1 cellular context compared by ENCODE assay signal in genomic region chr1:46340404-46341221, GRCh38.
TF ChIP-seq lines count a peak whose summit lies in the region.

Gene NSUN4, plus strand, starts transcription at chr1:46340807. Its CDS starts 20 bp downstream, at chr1:46340827.

TF ChIP-seq in GM12878, 131 proteins besides CTCF, POLR2A, EP300 and RAD21 (continued from another document and continues in another):
- TF ChIP-seq, protein P1, sequence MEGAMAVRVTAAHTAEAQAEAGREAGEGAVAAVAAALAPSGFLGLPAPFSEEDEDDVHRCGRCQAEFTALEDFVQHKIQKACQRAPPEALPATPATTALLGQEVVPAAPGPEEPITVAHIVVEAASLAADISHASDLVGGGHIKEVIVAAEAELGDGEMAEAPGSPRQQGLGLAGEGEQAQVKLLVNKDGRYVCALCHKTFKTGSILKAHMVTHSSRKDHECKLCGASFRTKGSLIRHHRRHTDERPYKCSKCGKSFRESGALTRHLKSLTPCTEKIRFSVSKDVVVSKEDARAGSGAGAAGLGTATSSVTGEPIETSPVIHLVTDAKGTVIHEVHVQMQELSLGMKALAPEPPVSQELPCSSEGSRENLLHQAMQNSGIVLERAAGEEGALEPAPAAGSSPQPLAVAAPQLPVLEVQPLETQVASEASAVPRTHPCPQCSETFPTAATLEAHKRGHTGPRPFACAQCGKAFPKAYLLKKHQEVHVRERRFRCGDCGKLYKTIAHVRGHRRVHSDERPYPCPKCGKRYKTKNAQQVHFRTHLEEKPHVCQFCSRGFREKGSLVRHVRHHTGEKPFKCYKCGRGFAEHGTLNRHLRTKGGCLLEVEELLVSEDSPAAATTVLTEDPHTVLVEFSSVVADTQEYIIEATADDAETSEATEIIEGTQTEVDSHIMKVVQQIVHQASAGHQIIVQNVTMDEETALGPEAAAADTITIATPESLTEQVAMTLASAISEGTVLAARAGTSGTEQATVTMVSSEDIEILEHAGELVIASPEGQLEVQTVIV (IDR thresholded peaks at IDR 0.05; ENCODE audit: borderline replicate concordance, partially characterized antibody): no peak
- TF ChIP-seq MTA3 (IDR thresholded peaks at IDR 0.05; ENCODE audit: borderline replicate concordance, low read length): no peak; the same call in 1 of the 2 replicates
- 0 out of 2 replicates have a peak, but pooled peaks have one; percentile 19 for TF ChIP-seq TCF3 (IDR thresholded peaks at IDR 0.05; ENCODE audit: borderline replicate concordance, insufficient read depth, low read depth, low read length)
- no peak for TF ChIP-seq SUZ12 (IDR thresholded peaks at IDR 0.05; ENCODE audit: unreplicated experiment)
- TF ChIP-seq PBX3 (IDR thresholded peaks at IDR 0.05; ENCODE audit: insufficient replicate concordance, low read depth, low read length): no peak
- TF ChIP-seq HDGF (IDR thresholded peaks at IDR 0.05): no peak
- no peak for TF ChIP-seq NR2C1 (IDR thresholded peaks at IDR 0.05)
- no peak for TF ChIP-seq TARDBP (IDR thresholded peaks at IDR 0.05; ENCODE audit: borderline replicate concordance)
- TF ChIP-seq HDAC2 (IDR thresholded peaks at IDR 0.05): no peak
- no peak for TF ChIP-seq HDAC6 (IDR thresholded peaks at IDR 0.05; ENCODE audit: unreplicated experiment)
- TF ChIP-seq ZZZ3 (IDR thresholded peaks at IDR 0.05; ENCODE audit: control insufficient read depth, insufficient read length, low read depth): no peak
- TF ChIP-seq, protein P2, sequence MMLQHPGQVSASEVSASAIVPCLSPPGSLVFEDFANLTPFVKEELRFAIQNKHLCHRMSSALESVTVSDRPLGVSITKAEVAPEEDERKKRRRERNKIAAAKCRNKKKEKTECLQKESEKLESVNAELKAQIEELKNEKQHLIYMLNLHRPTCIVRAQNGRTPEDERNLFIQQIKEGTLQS (IDR thresholded peaks at IDR 0.05; ENCODE audit: borderline replicate concordance, extremely low read depth, low read depth, low read length): no peak
- no peak for TF ChIP-seq RCOR1 (conservative IDR thresholded peaks at IDR 0.05; ENCODE audit: low read depth, low read length)
- TF ChIP-seq ZNF274 (IDR thresholded peaks at IDR 0.05; ENCODE audit: insufficient read depth, insufficient read length): no peak
- TF ChIP-seq ESRRA (IDR thresholded peaks at IDR 0.05; ENCODE audit: low read length): no peak
- TF ChIP-seq PAX8 (IDR thresholded peaks at IDR 0.05): no peak
- no peak for TF ChIP-seq RBBP5 (conservative IDR thresholded peaks at IDR 0.05)
- TF ChIP-seq ZBTB4 (CRISPR knock-in tag; IDR thresholded peaks at IDR 0.05): no peak
- TF ChIP-seq TAF1 (IDR thresholded peaks at IDR 0.05; ENCODE audit: borderline replicate concordance, low read depth, low read length): peak; percentile 96
- peak; percentile 77; the same call in 1 of the 2 replicates for TF ChIP-seq ELK1 (IDR thresholded peaks at IDR 0.05; ENCODE audit: low read depth, low read length)
- no peak for TF ChIP-seq IRF5 (IDR thresholded peaks at IDR 0.05; ENCODE audit: borderline replicate concordance)
- TF ChIP-seq MXI1 (IDR thresholded peaks at IDR 0.05; ENCODE audit: low read depth, low read length): peak; percentile 87
- no peak for TF ChIP-seq SMAD1 (IDR thresholded peaks at IDR 0.05; ENCODE audit: low read depth, partially characterized antibody)
- peak; percentile 53; the same call in 1 of the 2 replicates for TF ChIP-seq LARP7 (IDR thresholded peaks at IDR 0.05)
- TF ChIP-seq RELB (IDR thresholded peaks at IDR 0.05; ENCODE audit: low read depth): peak; percentile 93
- 0 out of 2 replicates have a peak, but pooled peaks have one; percentile 14 for TF ChIP-seq FOXM1 (IDR thresholded peaks at IDR 0.05; ENCODE audit: low read depth, low read length)
- TF ChIP-seq, protein P3, sequence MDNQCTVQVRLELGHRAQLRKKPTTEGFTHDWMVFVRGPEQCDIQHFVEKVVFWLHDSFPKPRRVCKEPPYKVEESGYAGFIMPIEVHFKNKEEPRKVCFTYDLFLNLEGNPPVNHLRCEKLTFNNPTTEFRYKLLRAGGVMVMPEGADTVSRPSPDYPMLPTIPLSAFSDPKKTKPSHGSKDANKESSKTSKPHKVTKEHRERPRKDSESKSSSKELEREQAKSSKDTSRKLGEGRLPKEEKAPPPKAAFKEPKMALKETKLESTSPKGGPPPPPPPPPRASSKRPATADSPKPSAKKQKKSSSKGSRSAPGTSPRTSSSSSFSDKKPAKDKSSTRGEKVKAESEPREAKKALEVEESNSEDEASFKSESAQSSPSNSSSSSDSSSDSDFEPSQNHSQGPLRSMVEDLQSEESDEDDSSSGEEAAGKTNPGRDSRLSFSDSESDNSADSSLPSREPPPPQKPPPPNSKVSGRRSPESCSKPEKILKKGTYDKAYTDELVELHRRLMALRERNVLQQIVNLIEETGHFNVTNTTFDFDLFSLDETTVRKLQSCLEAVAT (IDR thresholded peaks at IDR 0.05): peak; percentile 73
- no peak for TF ChIP-seq ZNF384 (IDR thresholded peaks at IDR 0.05; ENCODE audit: borderline replicate concordance, low read depth, low read length)
- 0 out of 2 replicates have a peak, but pooled peaks have one; percentile 26 for TF ChIP-seq IRF3 (IDR thresholded peaks at IDR 0.05)
- TF ChIP-seq CBFB (IDR thresholded peaks at IDR 0.05; ENCODE audit: low read depth): no peak
- peak; percentile 86 to 88 for TF ChIP-seq IKZF2 (IDR thresholded peaks at IDR 0.05)
- no peak for TF ChIP-seq ZNF217 (IDR thresholded peaks at IDR 0.05)
- TF ChIP-seq, protein P4, sequence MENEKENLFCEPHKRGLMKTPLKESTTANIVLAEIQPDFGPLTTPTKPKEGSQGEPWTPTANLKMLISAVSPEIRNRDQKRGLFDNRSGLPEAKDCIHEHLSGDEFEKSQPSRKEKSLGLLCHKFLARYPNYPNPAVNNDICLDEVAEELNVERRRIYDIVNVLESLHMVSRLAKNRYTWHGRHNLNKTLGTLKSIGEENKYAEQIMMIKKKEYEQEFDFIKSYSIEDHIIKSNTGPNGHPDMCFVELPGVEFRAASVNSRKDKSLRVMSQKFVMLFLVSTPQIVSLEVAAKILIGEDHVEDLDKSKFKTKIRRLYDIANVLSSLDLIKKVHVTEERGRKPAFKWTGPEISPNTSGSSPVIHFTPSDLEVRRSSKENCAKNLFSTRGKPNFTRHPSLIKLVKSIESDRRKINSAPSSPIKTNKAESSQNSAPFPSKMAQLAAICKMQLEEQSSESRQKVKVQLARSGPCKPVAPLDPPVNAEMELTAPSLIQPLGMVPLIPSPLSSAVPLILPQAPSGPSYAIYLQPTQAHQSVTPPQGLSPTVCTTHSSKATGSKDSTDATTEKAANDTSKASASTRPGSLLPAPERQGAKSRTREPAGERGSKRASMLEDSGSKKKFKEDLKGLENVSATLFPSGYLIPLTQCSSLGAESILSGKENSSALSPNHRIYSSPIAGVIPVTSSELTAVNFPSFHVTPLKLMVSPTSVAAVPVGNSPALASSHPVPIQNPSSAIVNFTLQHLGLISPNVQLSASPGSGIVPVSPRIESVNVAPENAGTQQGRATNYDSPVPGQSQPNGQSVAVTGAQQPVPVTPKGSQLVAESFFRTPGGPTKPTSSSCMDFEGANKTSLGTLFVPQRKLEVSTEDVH (IDR thresholded peaks at IDR 0.05; ENCODE audit: low read depth, partially characterized antibody): peak; percentile 21
- TF ChIP-seq CHD1 (IDR thresholded peaks at IDR 0.05; ENCODE audit: low read depth, low read length): no peak
- TF ChIP-seq GATAD2B (conservative IDR thresholded peaks at IDR 0.05; ENCODE audit: low read depth): peak; percentile 76
- peak; percentile 91 for TF ChIP-seq NBN (IDR thresholded peaks at IDR 0.05)
- no peak; the same call in 1 of the 2 replicates for TF ChIP-seq WRNIP1 (IDR thresholded peaks at IDR 0.05; ENCODE audit: borderline replicate concordance, low read depth, low read length)
- TF ChIP-seq SREBF2 (IDR thresholded peaks at IDR 0.05; ENCODE audit: low read length): no peak
- peak; percentile 77; the same call in 1 of the 2 replicates for TF ChIP-seq GABPA (IDR thresholded peaks at IDR 0.05; ENCODE audit: low read depth)
- TF ChIP-seq ASH2L (IDR thresholded peaks at IDR 0.05; ENCODE audit: borderline replicate concordance, low read depth): no peak
- TF ChIP-seq IRF4 (IDR thresholded peaks at IDR 0.05; ENCODE audit: low read depth, low read length): no peak
- no peak for TF ChIP-seq BCL3 (IDR thresholded peaks at IDR 0.05; ENCODE audit: borderline replicate concordance, insufficient read depth, low read depth, low read length, poor library complexity, severe bottlenecking)
- no peak for TF ChIP-seq ZNF622 (IDR thresholded peaks at IDR 0.05)
- TF ChIP-seq PML (IDR thresholded peaks at IDR 0.05; ENCODE audit: low read length): peak; percentile 90
